Comparison of ENCODE assay signal across 4 cellular contexts in genomic region chr14:37189733-37190132, GRCh38. TPM values are rescaled to one million over a fixed set of nuclear protein-coding genes. Genes with fewer than 3 reads are reported as not detected.
"Had no signal": no experiment of that assay in that cellular context is flagged by ENCODE, and none has a peak within 500 bp of the region (broad histone marks: within the 10 kb centered on the region; RNA-seq: fewer than 3 reads in every experiment).

No MANE protein-coding gene starts in this region.

RNA-seq across cellular contexts. Expression of gene MIPOL1, which starts 8.0 kb away (rescaled TPM):
- polyA plus RNA-seq: immature natural killer cell; naive thymus-derived CD4-positive, alpha-beta T cell had no signal

RNA-seq across cellular contexts. Expression of gene SLC25A21, which starts 17.3 kb away (rescaled TPM):
- total RNA-seq: mesenteric fat pad; mononuclear cell; naive thymus-derived CD4-positive, alpha-beta T cell had no signal
- polyA plus RNA-seq: immature natural killer cell; naive thymus-derived CD4-positive, alpha-beta T cell had no signal
